1 cellular context compared by ENCODE assay signal in genomic region chr5:137215780-137216179, GRCh38.
TF ChIP-seq lines count a peak whose summit lies in the region.

No MANE protein-coding gene starts in this region.

TF ChIP-seq in HepG2, 621 proteins besides CTCF, POLR2A, EP300 and RAD21 (continued from another document and continues in another):
- no peak for TF ChIP-seq ZNF710 (CRISPR knock-in tag; IDR thresholded peaks at IDR 0.05; ENCODE audit: borderline replicate concordance)
- no peak for TF ChIP-seq RNF2 (conservative IDR thresholded peaks at IDR 0.05; ENCODE audit: low read depth)
- TF ChIP-seq PITX1 (CRISPR knock-in tag; IDR thresholded peaks at IDR 0.05): no peak
- no peak for TF ChIP-seq ZNF256 (CRISPR knock-in tag; conservative IDR thresholded peaks at IDR 0.05)
- no peak for TF ChIP-seq ZNF777 (CRISPR knock-in tag; IDR thresholded peaks at IDR 0.05)
- no peak for TF ChIP-seq ZHX2 (IDR thresholded peaks at IDR 0.05; ENCODE audit: low read depth)
- no peak for TF ChIP-seq ZHX2 (CRISPR knock-in tag; IDR thresholded peaks at IDR 0.05; ENCODE audit: borderline replicate concordance)
- TF ChIP-seq SRSF4 (IDR thresholded peaks at IDR 0.05; ENCODE audit: low read depth, low read length, poor library complexity, severe bottlenecking): no peak
- no peak for TF ChIP-seq TERF1 (CRISPR knock-in tag; IDR thresholded peaks at IDR 0.05)
- no peak for TF ChIP-seq HMGA1 (CRISPR knock-in tag; conservative IDR thresholded peaks at IDR 0.05)
- TF ChIP-seq ZNF354B (CRISPR knock-in tag; IDR thresholded peaks at IDR 0.05): no peak
- no peak for TF ChIP-seq IKZF5 (CRISPR knock-in tag; IDR thresholded peaks at IDR 0.05)
- no peak for TF ChIP-seq RBM22 (optimal IDR thresholded peaks at IDR 0.05; ENCODE audit: low read length)
- TF ChIP-seq TOE1 (CRISPR knock-in tag; IDR thresholded peaks at IDR 0.05): no peak
- no peak for TF ChIP-seq ZKSCAN5 (CRISPR knock-in tag; IDR thresholded peaks at IDR 0.05)
- no peak for TF ChIP-seq MIER3 (CRISPR knock-in tag; IDR thresholded peaks at IDR 0.05; ENCODE audit: borderline replicate concordance)
- no peak for TF ChIP-seq AFF4 (CRISPR knock-in tag; IDR thresholded peaks at IDR 0.05)
- TF ChIP-seq GATAD2A (CRISPR knock-in tag; IDR thresholded peaks at IDR 0.05): peak; percentile 59
- TF ChIP-seq ZNF121 (CRISPR knock-in tag; IDR thresholded peaks at IDR 0.05): no peak
- no peak for TF ChIP-seq MIXL1 (CRISPR knock-in tag; IDR thresholded peaks at IDR 0.05)
- no peak for TF ChIP-seq NFIB (CRISPR knock-in tag; IDR thresholded peaks at IDR 0.05; ENCODE audit: borderline replicate concordance)
- no peak for TF ChIP-seq ZNF263 (CRISPR knock-in tag; IDR thresholded peaks at IDR 0.05)
- no peak for TF ChIP-seq KAT7 (CRISPR knock-in tag; IDR thresholded peaks at IDR 0.05; ENCODE audit: borderline replicate concordance)
- no peak for TF ChIP-seq ZSCAN22 (CRISPR knock-in tag; IDR thresholded peaks at IDR 0.05)
- TF ChIP-seq ZNF749 (CRISPR knock-in tag; IDR thresholded peaks at IDR 0.05; ENCODE audit: borderline replicate concordance): no peak
- no peak for TF ChIP-seq TMF1 (CRISPR knock-in tag; IDR thresholded peaks at IDR 0.05; ENCODE audit: low read depth)
- TF ChIP-seq HDAC2 (CRISPR knock-in tag; IDR thresholded peaks at IDR 0.05): peak; percentile 15; the same call in 1 of the 2 replicates
- no peak for TF ChIP-seq TFDP1 (CRISPR knock-in tag; IDR thresholded peaks at IDR 0.05; ENCODE audit: borderline replicate concordance)
- no peak for TF ChIP-seq ZFX (CRISPR knock-in tag; IDR thresholded peaks at IDR 0.05; ENCODE audit: low read depth)
- no peak for TF ChIP-seq CSRNP2 (CRISPR knock-in tag; conservative IDR thresholded peaks at IDR 0.05; ENCODE audit: low read depth)
- no peak for TF ChIP-seq NR2F1 (CRISPR knock-in tag; IDR thresholded peaks at IDR 0.05)
- TF ChIP-seq PRDM15 (CRISPR knock-in tag; IDR thresholded peaks at IDR 0.05): no peak
- TF ChIP-seq EHMT2 (IDR thresholded peaks at IDR 0.05; ENCODE audit: borderline replicate concordance, low read depth, low read length): no peak
- TF ChIP-seq TBL1XR1 (IDR thresholded peaks at IDR 0.05; ENCODE audit: borderline replicate concordance, low read length, partially characterized antibody): peak; percentile 69
- no peak for TF ChIP-seq ZFAT (CRISPR knock-in tag; conservative IDR thresholded peaks at IDR 0.05)
